In the genomic region with DNA sequence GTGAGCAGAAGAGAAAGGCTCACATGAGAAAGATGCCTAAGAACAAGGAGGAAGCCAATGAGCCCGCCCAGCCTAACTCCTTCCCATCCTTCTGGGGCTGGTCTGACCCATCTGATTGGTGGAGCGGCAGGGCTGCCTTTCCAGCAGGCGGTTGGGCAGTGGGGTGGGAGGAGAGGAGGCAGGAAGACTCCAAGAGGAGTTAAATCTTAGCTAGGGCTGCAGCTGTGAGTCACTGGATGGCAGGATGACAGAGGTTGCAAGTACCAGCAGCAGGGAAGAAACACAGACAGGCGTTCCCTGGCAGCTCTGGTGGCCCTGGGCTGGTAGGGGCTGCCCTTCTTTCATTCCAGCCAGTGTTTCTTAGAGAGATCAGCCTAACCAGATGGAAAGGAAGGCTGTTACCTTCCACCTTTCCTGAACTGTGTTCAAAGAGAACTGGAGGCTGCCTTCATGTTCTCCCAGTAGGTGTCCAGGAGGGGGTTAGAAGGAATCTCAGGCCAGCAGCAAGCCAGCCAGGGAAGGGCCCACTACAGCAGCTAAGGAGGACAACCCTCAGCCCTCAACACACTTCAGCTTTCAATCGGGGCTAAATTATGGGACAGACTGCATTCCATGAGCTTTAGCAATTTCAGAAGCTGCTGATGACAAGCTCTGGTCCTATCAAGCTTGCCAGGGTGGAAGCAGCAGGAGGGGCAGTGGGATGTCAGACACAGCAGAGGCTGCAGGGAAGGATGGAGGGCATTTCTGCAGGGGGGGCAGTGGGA, we compare ENCODE assay signal across 8 cellular contexts. TPM values are rescaled to one million over a fixed set of nuclear protein-coding genes. Genes with fewer than 3 reads are reported as not detected.
DNase-seq lines count a peak whose midpoint lies in the region; ATAC-seq lines count a peak whose summit lies in the region.

No MANE protein-coding gene starts in this region.

- DNase-seq in EH (ENCODE audit: low read depth) (peak; percentile 100), NCI-H2227 (lab: John Stamatoyannopoulos, UW; ENCODE audit: unreplicated experiment) (peak; percentile 80), astrocyte of the hippocampus (ENCODE audit: low read depth, low spot score) (peak; percentile 97), hippocampal formation (lab: John Stamatoyannopoulos, UW) (peak; percentile 43 to 46), sciatic nerve (ENCODE audit: low spot score) (peak; percentile 88), DMS79 treated with DMSO at 0.1 percent for 48 hours (lab: John Stamatoyannopoulos, UW) (no peak)

- ATAC-seq in sciatic nerve (peak; percentile 97), HG03095 (IDR thresholded peaks at IDR 0.05; ENCODE audit: unreplicated experiment) (no peak), GM21526 (IDR thresholded peaks at IDR 0.05; ENCODE audit: low FRiP score, unreplicated experiment) (no peak)

- intact Hi-C loops in sciatic nerve (cut with DNase I) = no loop called here

RNA-seq across cellular contexts. Expression of a gene that starts 50.3 kb away (rescaled TPM):
- total RNA-seq in sciatic nerve = 53.2 TPM
